ENCODE assay signal across 18 cellular contexts in genomic region chr5:135173662-135174290, GRCh38.
DNase-seq lines count a peak whose midpoint lies in the region; ATAC-seq, FAIRE-seq and TF ChIP-seq lines count a peak whose summit lies in the region.
"Had no signal": no experiment of that assay in that cellular context is flagged by ENCODE, and none has a peak within 500 bp of the region (broad histone marks: within the 10 kb centered on the region; RNA-seq: fewer than 3 reads in every experiment).

No MANE protein-coding gene starts in this region.

- H3K9me3 ChIP-seq in K562 (replicated peaks; ENCODE audit: control insufficient read depth, insufficient read depth, low read depth, low read length), result no peaks in the 10 kb centered on the region
- no peaks in the 10 kb centered on the region for H3K9me3 ChIP-seq in neuronal stem cell (replicated peaks in 1 of 2; ENCODE audit: control insufficient read depth in 2 of 2, insufficient read depth in 1 of 2, low read depth in 1 of 2, low read length in 2 of 2)
- H3K9me3 ChIP-seq: HAP-1 had no signal

- H3K4me2 ChIP-seq in K562 (ENCODE audit: insufficient read depth, low read length) (peak overlapping the region; percentile 71), neuronal stem cell (ENCODE audit: insufficient read depth, low read length, poor library complexity, severe bottlenecking) (no peak overlapping the region)
- H3K4me2 ChIP-seq: KMS-11 had no signal

- H2AK5ac ChIP-seq in neuronal stem cell (ENCODE audit: low read depth, low read length), result no peak overlapping the region

- FAIRE-seq in K562 (lab: Jason Lieb, UNC), result peak; percentile 98
- FAIRE-seq: GM18507 had no signal

- DNase-seq in NCI-H510A treated with DMSO at 0.1 percent for 48 hours (lab: John Stamatoyannopoulos, UW) (peak; percentile 34), NCI-H510A (lab: John Stamatoyannopoulos, UW) (no peak), OCI-M1 (lab: John Stamatoyannopoulos, UW) (peak; percentile 85), K562 (ENCODE audit: extremely low read depth in 1 of 4, low spot score in 3 of 4) (peak; percentile 83 to 93 (median 88)), neuronal stem cell (ENCODE audit: low spot score) (no peak), NCI-H2081 (lab: John Stamatoyannopoulos, UW) (no peak), KG1 (lab: John Stamatoyannopoulos, UW) (no peak), NCI-H226 (no peak)
- DNase-seq: C1 segment of cervical spinal cord, COR-L47, NCI-H1092 treated with DMSO at 0.1 percent for 48 hours, NCI-H187, NCI-H524 treated with DMSO at 0.1 percent for 48 hours had no signal

- in situ Hi-C loops in K562 (cut with MboI), result no loop called here

- CTCF ChIA-PET in K562 (lab: Yijun Ruan, JAX; ENCODE audit: low intra/inter-chr PET ratio), result no interaction called here

- H3K4me3 ChIP-seq in K562 (peak overlapping the region; percentile 16), neuronal stem cell (ENCODE audit: low read length in 2 of 2) (no peak overlapping the region)
- H3K4me3 ChIP-seq: HAP-1 had no signal

- peaks cover 7% of the 10 kb centered on the region; the same call in 1 of the 3 replicates for H3K79me2 ChIP-seq in K562 (ENCODE audit: control insufficient read depth, insufficient read depth, low read length)

- H3K27ac ChIP-seq in K562 (ENCODE audit: extremely low read depth, low read depth, low read length), result peak overlapping the region; percentile 67
- no peak overlapping the region for H3K27ac ChIP-seq in neuronal stem cell (replicated peaks; ENCODE audit: low read length)
- H3K27ac ChIP-seq: HL-60, KMS-11 had no signal

- TF ChIP-seq RAD21 in K562 (CRISPR knock-in tag; conservative IDR thresholded peaks at IDR 0.05 in 1 of 2, IDR thresholded peaks at IDR 0.05 in 1 of 2), result peak in 1 of 2 experiments; percentile 33; a peak in 1 of 4 replicates

- 13% methylated on average over 6 of the region's 6 CpGs for WGBS in K562 (ENCODE audit: insufficient coverage, low coverage, missing lambda C conversion rate)
- WGBS in neuronal stem cell (ENCODE audit: extremely low coverage in 2 of 2, insufficient read length in 2 of 2, insufficient replicate concordance in 1 of 2), 2 donors, result no CpG with 5 or more reads among the region's 6 CpGs

- no peak overlapping the region for H3K23ac ChIP-seq in neuronal stem cell (ENCODE audit: low read depth, low read length, poor library complexity)

- intact Hi-C loops in K562 (cut with micrococcal nuclease), result loop anchor here (1.0 kb wide), 2 partner anchors 37 to 114 kb away; no protein-coding TSS in a partner anchor

- BruUV-seq in K562 (replicated peaks; lab: Mats Ljungman, UMichigan), result no TSS peak

- H2BK120ac ChIP-seq in neuronal stem cell (ENCODE audit: low read depth, low read length), result no peak overlapping the region

- H3K18ac ChIP-seq in neuronal stem cell (ENCODE audit: low read length), result peak overlapping the region; percentile 32

- no peaks in the 10 kb centered on the region for H3K27me3 ChIP-seq in K562 (ENCODE audit: control insufficient read depth in 2 of 2, insufficient read depth in 2 of 2, low read length in 2 of 2)
- peaks cover 0 to 7% (median 0%) of the 10 kb centered on the region in 3 experiments for H3K27me3 ChIP-seq in neuronal stem cell (ENCODE audit: control insufficient read depth in 3 of 3, insufficient read depth in 3 of 3, low read depth in 1 of 3, low read length in 3 of 3)

- no peak overlapping the region for H4K91ac ChIP-seq in neuronal stem cell (ENCODE audit: low read depth, low read length, poor library complexity)

- no peak for TF ChIP-seq POLR2A in K562 (conservative IDR thresholded peaks at IDR 0.05)

- H2BK5ac ChIP-seq in neuronal stem cell (ENCODE audit: low read length), result no peak overlapping the region

- H3K9ac ChIP-seq in K562 (ENCODE audit: insufficient read depth in 1 of 2, low read depth in 2 of 2, low read length in 2 of 2), result peak overlapping the region in 1 of 2 experiments; percentile 47; a peak in 3 of 4 replicates
- no peak overlapping the region for H3K9ac ChIP-seq in neuronal stem cell (ENCODE audit: low read depth, low read length, poor library complexity)
- H3K9ac ChIP-seq: KMS-11 had no signal

- no peaks in the 10 kb centered on the region for H3K79me1 ChIP-seq in neuronal stem cell (ENCODE audit: low read depth, low read length)

- H3K36me3 ChIP-seq in K562 (ENCODE audit: control insufficient read depth, insufficient read depth, low read length), result no peaks in the 10 kb centered on the region
- H3K36me3 ChIP-seq in neuronal stem cell (replicated peaks in 1 of 2; ENCODE audit: control insufficient read depth in 2 of 2, insufficient read depth in 2 of 2, low read length in 2 of 2), result no peaks in the 10 kb centered on the region
- H3K36me3 ChIP-seq: HAP-1 had no signal

- H3K14ac ChIP-seq in neuronal stem cell (ENCODE audit: low read length), result no peak overlapping the region

- H2AFZ ChIP-seq in K562 (ENCODE audit: low read depth, low read length), result peak overlapping the region; percentile 60
- no peak overlapping the region for H2AFZ ChIP-seq in neuronal stem cell (ENCODE audit: low read length)

- H3K4me1 ChIP-seq in K562 (replicated peaks in 1 of 2; ENCODE audit: control insufficient read depth in 2 of 2, insufficient read depth in 2 of 2, low read length in 2 of 2) (peaks cover 27 to 34% of the 10 kb centered on the region in 2 experiments; a peak in 4 of 5 replicates), neuronal stem cell (ENCODE audit: control insufficient read depth in 2 of 2, insufficient read depth in 1 of 2, low read depth in 1 of 2, low read length in 2 of 2) (peaks cover 0 to 1% of the 10 kb centered on the region in 2 donors)
- H3K4me1 ChIP-seq: HAP-1 had no signal

- no peak overlapping the region for H4K8ac ChIP-seq in neuronal stem cell (ENCODE audit: low read depth, low read length)

- TF ChIP-seq EP300 in K562 (IDR thresholded peaks at IDR 0.05; ENCODE audit: low read length), result peak; percentile 82

- H2BK12ac ChIP-seq in neuronal stem cell (ENCODE audit: low read length), result no peak overlapping the region

- no peaks in the 10 kb centered on the region for H4K20me1 ChIP-seq in K562 (replicated peaks; ENCODE audit: control insufficient read depth, insufficient read depth, low read length)

- no peak overlapping the region for H2BK15ac ChIP-seq in neuronal stem cell (ENCODE audit: low read length)

- no peaks in the 10 kb centered on the region for H3K9me1 ChIP-seq in K562 (ENCODE audit: control insufficient read depth, insufficient read depth, low read length)

- peak; percentile 90 for ATAC-seq in K562
- ATAC-seq: Right ventricle myocardium inferior had no signal

- POLR2A ChIA-PET in K562 (lab: Yijun Ruan, JAX), result interaction anchor here (0.5 to 1.9 kb wide), 14 partner anchors 12 to 776 kb away, joined by 3 to 7 read pairs (median 3); no protein-coding TSS in a partner anchor

- H3K4ac ChIP-seq in neuronal stem cell (ENCODE audit: low read length), result no peak overlapping the region

- TF ChIP-seq CTCF in K562 (IDR thresholded peaks at IDR 0.05 in 2 of 3, conservative IDR thresholded peaks at IDR 0.05 in 1 of 3; ENCODE audit: insufficient read depth in 2 of 3, low read depth in 1 of 3, low read length in 3 of 3), result 0 out of 6 replicates have a peak, but pooled peaks of 1 of the 3 experiments have one; percentile 2

TF ChIP-seq in K562, 482 proteins besides CTCF, POLR2A, EP300 and RAD21 (continues in another document):
- no peak for TF ChIP-seq ZKSCAN8 (CRISPR knock-in tag; IDR thresholded peaks at IDR 0.05)
- TF ChIP-seq NEUROD1 (IDR thresholded peaks at IDR 0.05; ENCODE audit: borderline replicate concordance, low read depth, low read length, partially characterized antibody), result peak; percentile 45
- peak; percentile 65 for TF ChIP-seq ZNF592 (IDR thresholded peaks at IDR 0.05)
- TF ChIP-seq IRF9 (tag; IDR thresholded peaks at IDR 0.05), result no peak
- TF ChIP-seq FOXA3 (CRISPR knock-in tag; conservative IDR thresholded peaks at IDR 0.05 in 1 of 2, IDR thresholded peaks at IDR 0.05 in 1 of 2), result no peak
- TF ChIP-seq CHD4 (IDR thresholded peaks at IDR 0.05; ENCODE audit: insufficient read depth, insufficient replicate concordance, low read depth, low read length, poor library complexity, severe bottlenecking), result no peak

Comparison
In these comparisons a context has a peak if more than half of its experiments do, and no peak if none do; other contexts are left out.
1. DNase-seq: peak in NCI-H510A treated with DMSO at 0.1 percent for 48 hours (single experiment), OCI-M1 (single experiment) and K562 (4 of 4); none in NCI-H510A (single experiment), neuronal stem cell (single experiment), NCI-H2081 (0 of 2), KG1 (single experiment) and NCI-H226 (single experiment).